Comparison of ENCODE assay signal across 1 cellular context in the genomic region with DNA sequence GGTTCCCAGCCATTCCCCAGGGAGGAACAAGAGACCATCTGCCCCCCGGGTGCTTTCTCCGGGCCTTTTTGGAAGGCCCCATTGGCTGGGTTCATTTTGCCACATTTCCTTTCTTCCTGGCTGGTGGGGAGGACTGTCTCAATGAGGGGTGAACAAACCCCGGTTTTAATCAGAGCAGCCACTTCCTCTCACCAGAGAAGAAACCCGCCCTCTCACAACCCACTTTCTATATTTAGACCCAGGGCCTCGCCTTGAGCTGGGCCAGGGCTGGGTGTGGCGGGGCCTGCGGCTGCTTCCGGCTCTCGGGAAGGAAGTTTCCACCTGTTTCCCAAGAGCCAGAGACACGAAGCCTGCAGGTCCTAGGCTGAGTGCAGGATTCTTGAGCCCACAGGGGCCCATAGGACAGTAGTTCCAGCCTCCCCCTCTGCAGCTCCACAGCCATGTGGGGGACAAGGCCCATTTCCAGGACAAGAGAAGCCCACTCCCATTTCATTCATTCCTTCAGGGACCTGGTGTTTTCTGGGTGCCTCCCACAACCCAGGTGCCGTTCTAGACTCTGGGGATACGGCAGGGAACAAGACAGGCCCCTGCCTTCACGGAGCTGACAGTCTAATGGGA.
TF ChIP-seq lines count a peak whose summit lies in the region.

No MANE protein-coding gene starts in this region.

TF ChIP-seq in K562, 482 proteins besides CTCF, POLR2A, EP300 and RAD21 (continued from another document and continues in another):
- TF ChIP-seq, protein P1, sequence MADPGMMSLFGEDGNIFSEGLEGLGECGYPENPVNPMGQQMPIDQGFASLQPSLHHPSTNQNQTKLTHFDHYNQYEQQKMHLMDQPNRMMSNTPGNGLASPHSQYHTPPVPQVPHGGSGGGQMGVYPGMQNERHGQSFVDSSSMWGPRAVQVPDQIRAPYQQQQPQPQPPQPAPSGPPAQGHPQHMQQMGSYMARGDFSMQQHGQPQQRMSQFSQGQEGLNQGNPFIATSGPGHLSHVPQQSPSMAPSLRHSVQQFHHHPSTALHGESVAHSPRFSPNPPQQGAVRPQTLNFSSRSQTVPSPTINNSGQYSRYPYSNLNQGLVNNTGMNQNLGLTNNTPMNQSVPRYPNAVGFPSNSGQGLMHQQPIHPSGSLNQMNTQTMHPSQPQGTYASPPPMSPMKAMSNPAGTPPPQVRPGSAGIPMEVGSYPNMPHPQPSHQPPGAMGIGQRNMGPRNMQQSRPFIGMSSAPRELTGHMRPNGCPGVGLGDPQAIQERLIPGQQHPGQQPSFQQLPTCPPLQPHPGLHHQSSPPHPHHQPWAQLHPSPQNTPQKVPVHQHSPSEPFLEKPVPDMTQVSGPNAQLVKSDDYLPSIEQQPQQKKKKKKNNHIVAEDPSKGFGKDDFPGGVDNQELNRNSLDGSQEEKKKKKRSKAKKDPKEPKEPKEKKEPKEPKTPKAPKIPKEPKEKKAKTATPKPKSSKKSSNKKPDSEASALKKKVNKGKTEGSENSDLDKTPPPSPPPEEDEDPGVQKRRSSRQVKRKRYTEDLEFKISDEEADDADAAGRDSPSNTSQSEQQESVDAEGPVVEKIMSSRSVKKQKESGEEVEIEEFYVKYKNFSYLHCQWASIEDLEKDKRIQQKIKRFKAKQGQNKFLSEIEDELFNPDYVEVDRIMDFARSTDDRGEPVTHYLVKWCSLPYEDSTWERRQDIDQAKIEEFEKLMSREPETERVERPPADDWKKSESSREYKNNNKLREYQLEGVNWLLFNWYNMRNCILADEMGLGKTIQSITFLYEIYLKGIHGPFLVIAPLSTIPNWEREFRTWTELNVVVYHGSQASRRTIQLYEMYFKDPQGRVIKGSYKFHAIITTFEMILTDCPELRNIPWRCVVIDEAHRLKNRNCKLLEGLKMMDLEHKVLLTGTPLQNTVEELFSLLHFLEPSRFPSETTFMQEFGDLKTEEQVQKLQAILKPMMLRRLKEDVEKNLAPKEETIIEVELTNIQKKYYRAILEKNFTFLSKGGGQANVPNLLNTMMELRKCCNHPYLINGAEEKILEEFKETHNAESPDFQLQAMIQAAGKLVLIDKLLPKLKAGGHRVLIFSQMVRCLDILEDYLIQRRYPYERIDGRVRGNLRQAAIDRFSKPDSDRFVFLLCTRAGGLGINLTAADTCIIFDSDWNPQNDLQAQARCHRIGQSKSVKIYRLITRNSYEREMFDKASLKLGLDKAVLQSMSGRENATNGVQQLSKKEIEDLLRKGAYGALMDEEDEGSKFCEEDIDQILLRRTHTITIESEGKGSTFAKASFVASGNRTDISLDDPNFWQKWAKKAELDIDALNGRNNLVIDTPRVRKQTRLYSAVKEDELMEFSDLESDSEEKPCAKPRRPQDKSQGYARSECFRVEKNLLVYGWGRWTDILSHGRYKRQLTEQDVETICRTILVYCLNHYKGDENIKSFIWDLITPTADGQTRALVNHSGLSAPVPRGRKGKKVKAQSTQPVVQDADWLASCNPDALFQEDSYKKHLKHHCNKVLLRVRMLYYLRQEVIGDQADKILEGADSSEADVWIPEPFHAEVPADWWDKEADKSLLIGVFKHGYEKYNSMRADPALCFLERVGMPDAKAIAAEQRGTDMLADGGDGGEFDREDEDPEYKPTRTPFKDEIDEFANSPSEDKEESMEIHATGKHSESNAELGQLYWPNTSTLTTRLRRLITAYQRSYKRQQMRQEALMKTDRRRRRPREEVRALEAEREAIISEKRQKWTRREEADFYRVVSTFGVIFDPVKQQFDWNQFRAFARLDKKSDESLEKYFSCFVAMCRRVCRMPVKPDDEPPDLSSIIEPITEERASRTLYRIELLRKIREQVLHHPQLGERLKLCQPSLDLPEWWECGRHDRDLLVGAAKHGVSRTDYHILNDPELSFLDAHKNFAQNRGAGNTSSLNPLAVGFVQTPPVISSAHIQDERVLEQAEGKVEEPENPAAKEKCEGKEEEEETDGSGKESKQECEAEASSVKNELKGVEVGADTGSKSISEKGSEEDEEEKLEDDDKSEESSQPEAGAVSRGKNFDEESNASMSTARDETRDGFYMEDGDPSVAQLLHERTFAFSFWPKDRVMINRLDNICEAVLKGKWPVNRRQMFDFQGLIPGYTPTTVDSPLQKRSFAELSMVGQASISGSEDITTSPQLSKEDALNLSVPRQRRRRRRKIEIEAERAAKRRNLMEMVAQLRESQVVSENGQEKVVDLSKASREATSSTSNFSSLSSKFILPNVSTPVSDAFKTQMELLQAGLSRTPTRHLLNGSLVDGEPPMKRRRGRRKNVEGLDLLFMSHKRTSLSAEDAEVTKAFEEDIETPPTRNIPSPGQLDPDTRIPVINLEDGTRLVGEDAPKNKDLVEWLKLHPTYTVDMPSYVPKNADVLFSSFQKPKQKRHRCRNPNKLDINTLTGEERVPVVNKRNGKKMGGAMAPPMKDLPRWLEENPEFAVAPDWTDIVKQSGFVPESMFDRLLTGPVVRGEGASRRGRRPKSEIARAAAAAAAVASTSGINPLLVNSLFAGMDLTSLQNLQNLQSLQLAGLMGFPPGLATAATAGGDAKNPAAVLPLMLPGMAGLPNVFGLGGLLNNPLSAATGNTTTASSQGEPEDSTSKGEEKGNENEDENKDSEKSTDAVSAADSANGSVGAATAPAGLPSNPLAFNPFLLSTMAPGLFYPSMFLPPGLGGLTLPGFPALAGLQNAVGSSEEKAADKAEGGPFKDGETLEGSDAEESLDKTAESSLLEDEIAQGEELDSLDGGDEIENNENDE (IDR thresholded peaks at IDR 0.05; ENCODE audit: low read depth, low read length) = no peak
- TF ChIP-seq POU5F1 (IDR thresholded peaks at IDR 0.05; ENCODE audit: borderline replicate concordance, low read depth, low read length, partially characterized antibody) = no peak
- TF ChIP-seq ZNF407 (IDR thresholded peaks at IDR 0.05; ENCODE audit: low read depth) = no peak
- TF ChIP-seq HNRNPH1 (optimal IDR thresholded peaks at IDR 0.05; ENCODE audit: low read depth, low read length) = no peak
- TF ChIP-seq MGA (IDR thresholded peaks at IDR 0.05) = peak; percentile 97
